Comparison of ENCODE assay signal across 14 cellular contexts in genomic region chr16:11303405-11304138, GRCh38. TPM values are rescaled to one million over a fixed set of nuclear protein-coding genes. Genes with fewer than 3 reads are reported as not detected.
A peak's percentile ranks its signal among the peaks of the same experiment; 100 is the strongest.
DNase-seq lines count a peak whose midpoint lies in the region; ATAC-seq and TF ChIP-seq lines count a peak whose summit lies in the region.
"Had no signal": no experiment of that assay in that cellular context is flagged by ENCODE, and none has a peak within 500 bp of the region (broad histone marks: within the 10 kb centered on the region; RNA-seq: fewer than 3 reads in every experiment).

No MANE protein-coding gene starts in this region.

- H3K4me1 ChIP-seq in testis = peaks cover 3% of the 10 kb centered on the region

- H3K27ac ChIP-seq in testis = no peak overlapping the region
- H3K27ac ChIP-seq: esophagus squamous epithelium had no signal

- TF ChIP-seq CTCF in chondrocyte (IDR thresholded peaks at IDR 0.05) (no peak), testis (IDR thresholded peaks at IDR 0.05) (no peak)

- no peaks in the 10 kb centered on the region for H3K9me3 ChIP-seq in testis
- H3K9me3 ChIP-seq: esophagus squamous epithelium had no signal

- H3K36me3 Mint-ChIP-seq in chondrocyte (ENCODE audit: low read depth) = peaks cover 2% of the 10 kb centered on the region
- H3K36me3 Mint-ChIP-seq: brain had no signal

- no peaks in the 10 kb centered on the region for H3K27me3 ChIP-seq in testis
- H3K27me3 ChIP-seq: esophagus squamous epithelium had no signal

- TF ChIP-seq POLR2A in testis (IDR thresholded peaks at IDR 0.05) = no peak

- no peaks in the 10 kb centered on the region for H3K27me3 Mint-ChIP-seq in chondrocyte (ENCODE audit: low read depth)
- H3K27me3 Mint-ChIP-seq: activated T-cell treated with anti-CD3 and anti-CD28 coated beads, Interleukin-2, amount 50 U/mL, for 24 hours; brain had no signal

- peak overlapping the region; percentile 27 for H3K4me3 ChIP-seq in testis
- H3K4me3 ChIP-seq: esophagus squamous epithelium had no signal

- WGBS in testis, 2 donors = 38 to 57% methylated on average over 18 of the region's 18 CpGs

- ATAC-seq in GM21529 (IDR thresholded peaks at IDR 0.05; ENCODE audit: unreplicated experiment) = no peak

- H3K4me1 Mint-ChIP-seq in chondrocyte (ENCODE audit: low read depth) = peaks cover 15% of the 10 kb centered on the region

- no peaks in the 10 kb centered on the region for H3K36me3 ChIP-seq in testis (ENCODE audit: low read depth, missing control alignments)
- H3K36me3 ChIP-seq: esophagus squamous epithelium had no signal

- no peak overlapping the region for H3K4me3 Mint-ChIP-seq in chondrocyte (ENCODE audit: unreplicated experiment)
- H3K4me3 Mint-ChIP-seq: activated T-cell treated with anti-CD3 and anti-CD28 coated beads, Interleukin-2, amount 50 U/mL, for 24 hours; brain had no signal

- peak in 2 of 3 experiments; percentile 39 to 40 for DNase-seq in NCI-H1417 (lab: John Stamatoyannopoulos, UW)
- DNase-seq in NCI-H1417 treated with DMSO at 0.1 percent for 48 hours (lab: John Stamatoyannopoulos, UW) = no peak
- peak; percentile 11 for DNase-seq in NCI-H774 (lab: John Stamatoyannopoulos, UW)
- DNase-seq in chondrocyte (ENCODE audit: low spot score) = no peak
- peak; percentile 60 for DNase-seq in testis
- no peak for DNase-seq in middle frontal gyrus (ENCODE audit: extremely low spot score, low spot score)
- no peak for DNase-seq in occipital lobe (lab: John Stamatoyannopoulos, UW)
- DNase-seq: activated T-cell treated with anti-CD3 and anti-CD28 coated beads, Interleukin-2, amount 50 U/mL, for 24 hours; esophagus squamous epithelium; stimulated activated CD4-positive, alpha-beta T cell treated with anti-CD3 and anti-CD28 coated beads, Interleukin-15, amount 100 ng/mL, for 24 hours had no signal

- peak overlapping the region; percentile 71 for H3K27ac Mint-ChIP-seq in chondrocyte (ENCODE audit: unreplicated experiment)
- H3K27ac Mint-ChIP-seq: activated T-cell treated with anti-CD3 and anti-CD28 coated beads, Interleukin-2, amount 50 U/mL, for 24 hours had no signal

- intact Hi-C loops in testis (cut with DNase I; ENCODE audit: low total_unique reads) = no loop called here

- no peaks in the 10 kb centered on the region for H3K9me3 Mint-ChIP-seq in chondrocyte (ENCODE audit: low read depth)
- H3K9me3 Mint-ChIP-seq: activated T-cell treated with anti-CD3 and anti-CD28 coated beads, Interleukin-2, amount 50 U/mL, for 24 hours had no signal

RNA-seq across cellular contexts. Expression of gene PRM1, which starts 22.4 kb away (rescaled TPM):
- not detected in 3 replicates for total RNA-seq in chondrocyte
- total RNA-seq in testis = over 10,000 TPM in 1 of 2 donors, 1,000 to 10,000 TPM in 1; 7,819 to 32,936 TPM
- polyA plus RNA-seq in testis (ENCODE audit: insufficient read depth, low read depth, low replicate concordance) = 15,171 TPM
- total RNA-seq in occipital lobe = not detected
- total RNA-seq: A172, esophagus squamous epithelium had no signal
- polyA plus RNA-seq: neural cell had no signal

RNA-seq across cellular contexts. Expression of gene PRM2, which starts 27.3 kb away (rescaled TPM):
- total RNA-seq in chondrocyte = not detected in 3 replicates
- total RNA-seq in testis = over 10,000 TPM in 1 of 2 donors, 1,000 to 10,000 TPM in 1; 3,179 to 16,461 TPM
- polyA plus RNA-seq in testis (ENCODE audit: insufficient read depth, low read depth, low replicate concordance) = 12,441 TPM
- not detected for total RNA-seq in occipital lobe
- total RNA-seq: A172, esophagus squamous epithelium had no signal
- polyA plus RNA-seq: neural cell had no signal

RNA-seq across cellular contexts. Expression of gene PRM3, which starts 30.1 kb away (rescaled TPM):
- total RNA-seq in chondrocyte = not detected in 3 replicates
- 100 to 1,000 TPM; 109 to 383 TPM for total RNA-seq in testis
- 51.1 TPM for polyA plus RNA-seq in testis (ENCODE audit: insufficient read depth, low read depth, low replicate concordance)
- total RNA-seq in occipital lobe = not detected
- total RNA-seq: A172, esophagus squamous epithelium had no signal
- polyA plus RNA-seq: neural cell had no signal

RNA-seq across cellular contexts. Expression of gene TNP2, which starts 34.4 kb away (rescaled TPM):
- total RNA-seq in chondrocyte (not detected in 3 replicates), testis (10 to 100 TPM; 10.2 to 29.8 TPM), occipital lobe (not detected)
- 38.4 TPM for polyA plus RNA-seq in testis (ENCODE audit: insufficient read depth, low read depth, low replicate concordance)
- total RNA-seq: A172, esophagus squamous epithelium had no signal
- polyA plus RNA-seq: neural cell had no signal

RNA-seq across cellular contexts. Expression of gene RMI2, which starts 41.7 kb away (rescaled TPM):
- 1.6 to 6.5 TPM (median 1.7 TPM) in 3 replicates for total RNA-seq in chondrocyte
- 10 to 100 TPM; 26.7 to 30.6 TPM for total RNA-seq in testis
- polyA plus RNA-seq in testis (ENCODE audit: insufficient read depth, low read depth, low replicate concordance) = 21.5 TPM
- total RNA-seq in occipital lobe = 4.1 TPM

Comparison
In these comparisons a context has a peak if more than half of its experiments do, and no peak if none do; other contexts are left out.
1. DNase-seq: peak in NCI-H1417 (2 of 3), NCI-H774 (single experiment) and testis (single experiment); none in NCI-H1417 treated with DMSO at 0.1 percent for 48 hours (single experiment), chondrocyte (single experiment), middle frontal gyrus (single experiment) and occipital lobe (single experiment).
2. RNA of gene PRM1, which starts 22.4 kb away (total RNA-seq): 7,819 to 32,936 TPM in testis; not detected in chondrocyte and not detected in occipital lobe (single experiment); every median in the first group is over 1,000 times any median in the second.
3. RNA of gene PRM2, which starts 27.3 kb away (total RNA-seq): 3,179 to 16,461 TPM in testis; not detected in chondrocyte and not detected in occipital lobe (single experiment); every median in the first group is over 1,000 times any median in the second.
4. RNA of gene PRM3, which starts 30.1 kb away (total RNA-seq): 109 to 383 TPM in testis; not detected in chondrocyte and not detected in occipital lobe (single experiment); every median in the first group is over 100 times any median in the second.